8 cellular contexts compared by ENCODE assay signal in the genomic region with DNA sequence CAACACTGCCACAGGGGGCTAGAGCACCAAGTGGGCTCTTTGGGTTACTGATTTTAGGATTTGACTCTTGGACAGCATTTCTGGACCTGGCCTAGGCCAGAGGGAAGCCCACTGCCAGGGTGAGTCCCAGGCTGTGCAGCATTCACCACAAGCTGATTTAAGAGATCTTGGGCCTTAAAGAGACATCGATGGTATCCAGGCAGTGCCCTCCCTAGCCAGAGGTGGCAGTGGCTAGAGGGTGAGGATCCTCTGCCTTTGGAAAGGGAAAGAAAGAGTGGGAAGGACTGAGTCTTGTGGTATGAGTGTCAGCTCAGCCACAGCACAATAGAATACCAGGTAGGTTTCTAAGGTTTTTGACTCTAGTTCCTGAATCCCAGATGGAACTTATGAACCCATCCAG.
"Had no signal": no experiment of that assay in that cellular context is flagged by ENCODE, and none has a peak within 500 bp of the region (broad histone marks: within the 10 kb centered on the region; RNA-seq: fewer than 3 reads in every experiment).

No MANE protein-coding gene starts in this region.

- H3K27ac ChIP-seq: GM23248 had no signal

- FAIRE-seq: H1, H54, HTR-8/SVneo, K562 had no signal

- H2AFZ ChIP-seq: GM23248 had no signal

- H3K4me3 ChIP-seq: GM23248, HAP-1, K562 had no signal

- H3K9me3 ChIP-seq: HAP-1 had no signal

- DNase-seq: GM23248, IMR-90, KG1 had no signal

- H3K9ac ChIP-seq: GM23248 had no signal

- H3K4me1 ChIP-seq: HAP-1 had no signal

- ATAC-seq: K562 had no signal

- H3K36me3 ChIP-seq: HAP-1 had no signal
